Comparison of ENCODE assay signal across 17 cellular contexts in genomic region chr13:112774829-112775565, GRCh38.
"Had no signal": no experiment of that assay in that cellular context is flagged by ENCODE, and none has a peak within 500 bp of the region (broad histone marks: within the 10 kb centered on the region; RNA-seq: fewer than 3 reads in every experiment).

No MANE protein-coding gene starts in this region.

- H3K4me3 ChIP-seq: body of pancreas, cardiac muscle cell, mucosa of descending colon, thoracic aorta, upper lobe of left lung had no signal

- ATAC-seq: activated CD4-positive, alpha-beta T cell treated with anti-CD3 and anti-CD28 coated beads for 36 hours; body of pancreas; mucosa of descending colon; stimulated activated effector memory CD8-positive, alpha-beta T cell treated with anti-CD3 and anti-CD28 coated beads, Interleukin-12 subunit alpha, Interleukin-12 subunit beta, amount 100 ng/mL, for 72 hours; T-cell had no signal

- H3K9me3 ChIP-seq: body of pancreas, mucosa of descending colon, thoracic aorta, upper lobe of left lung had no signal

- DNase-seq: activated B cell treated with CpG ODN at 0.5 μM for 24 hours; activated CD4-positive, alpha-beta T cell treated with anti-CD3 and anti-CD28 coated beads for 36 hours; activated CD4-positive, alpha-beta T cell treated with anti-CD3 and anti-CD28 coated beads, Interleukin-2, amount 50 U/mL, for 4 hours; activated gamma-delta T cell; activated T-cell treated with anti-CD3 and anti-CD28 coated beads, Interleukin-2, amount 50 U/mL, for 48 hours; body of pancreas; immature natural killer cell; left ventricle myocardium superior; mucosa of descending colon; small intestine; stimulated activated CD4-positive, alpha-beta T cell treated with anti-CD3 and anti-CD28 coated beads, Interleukin-2, amount 100 ng/mL, for 24 hours; T-cell had no signal

- H3K9ac ChIP-seq: parathyroid adenoma had no signal

- H3K36me3 ChIP-seq: cardiac muscle cell, thoracic aorta had no signal

- H3K27ac ChIP-seq: body of pancreas, parathyroid adenoma, thoracic aorta, upper lobe of left lung had no signal

- H3K4me1 ChIP-seq: parathyroid adenoma had no signal

- H3K27me3 ChIP-seq: body of pancreas, cardiac muscle cell, upper lobe of left lung had no signal
